Comparison of ENCODE assay signal across 1 cellular context in genomic region chr5:177554474-177555111, GRCh38.
TF ChIP-seq lines count a peak whose summit lies in the region.

Gene FAM193B (minus strand): TSS chr5:177554563. CDS start chr5:177554458, 105 bp downstream.

TF ChIP-seq in HEK293, 187 proteins besides CTCF, POLR2A, EP300 and RAD21 (continued from another document and continues in another):
- TF ChIP-seq PRDM6 (tag by site-specific recombination; IDR thresholded peaks at IDR 0.05) (peak; percentile 53), ZBTB21 (tag by site-specific recombination; IDR thresholded peaks at IDR 0.05) (no peak), ZEB2 (tag by site-specific recombination; IDR thresholded peaks at IDR 0.05) (peak; percentile 53; the same call in 1 of the 2 replicates), ZNF138 (tag by site-specific recombination; IDR thresholded peaks at IDR 0.05; ENCODE audit: borderline replicate concordance) (no peak), ZNF610 (tag by site-specific recombination; IDR thresholded peaks at IDR 0.05; ENCODE audit: borderline replicate concordance) (no peak), ZNF274 (IDR thresholded peaks at IDR 0.05; ENCODE audit: low read length) (no peak), ZNF274 (tag by site-specific recombination; IDR thresholded peaks at IDR 0.05; ENCODE audit: borderline replicate concordance) (no peak), ZBTB26 (tag by site-specific recombination; optimal IDR thresholded peaks at IDR 0.05) (peak; percentile 15), WT1 (tag by site-specific recombination; IDR thresholded peaks at IDR 0.05) (peak; percentile 19; the same call in 1 of the 2 replicates), ZSCAN30 (tag by site-specific recombination; IDR thresholded peaks at IDR 0.05) (no peak; the same call in 1 of the 2 replicates), ZNF394 (tag by site-specific recombination; IDR thresholded peaks at IDR 0.05; ENCODE audit: borderline replicate concordance) (no peak), ZBTB10 (tag by site-specific recombination; IDR thresholded peaks at IDR 0.05) (peak; percentile 51; the same call in 1 of the 2 replicates), ZNF280D (tag by site-specific recombination; IDR thresholded peaks at IDR 0.05) (0 out of 2 replicates have a peak, but pooled peaks have one; percentile 26), SP7 (tag by site-specific recombination; IDR thresholded peaks at IDR 0.05) (0 out of 2 replicates have a peak, but pooled peaks have one; percentile 30), ZNF398 (tag by site-specific recombination; IDR thresholded peaks at IDR 0.05) (peak; percentile 47; the same call in 1 of the 2 replicates), ZSCAN16 (tag by site-specific recombination; IDR thresholded peaks at IDR 0.05) (no peak), ZNF830 (tag by site-specific recombination; IDR thresholded peaks at IDR 0.05; ENCODE audit: low read depth) (no peak), ZNF488 (tag by site-specific recombination; IDR thresholded peaks at IDR 0.05) (no peak), ZNF354C (tag by site-specific recombination; IDR thresholded peaks at IDR 0.05; ENCODE audit: borderline replicate concordance, low read depth) (no peak), TSHZ1 (tag by site-specific recombination; IDR thresholded peaks at IDR 0.05; ENCODE audit: borderline replicate concordance) (no peak), ZXDB (tag by site-specific recombination; IDR thresholded peaks at IDR 0.05) (peak; percentile 53), ZNF548 (tag by site-specific recombination; IDR thresholded peaks at IDR 0.05) (no peak), ZNF404 (tag by site-specific recombination; IDR thresholded peaks at IDR 0.05) (no peak), IKZF3 (tag by site-specific recombination; IDR thresholded peaks at IDR 0.05) (peak; percentile 28; the same call in 1 of the 2 replicates), GLIS2 (tag by site-specific recombination; IDR thresholded peaks at IDR 0.05) (peak; percentile 51), EGR2 (tag by site-specific recombination; IDR thresholded peaks at IDR 0.05; ENCODE audit: low read depth) (no peak), ZNF747 (tag by site-specific recombination; IDR thresholded peaks at IDR 0.05) (no peak), ZNF639 (tag by site-specific recombination; IDR thresholded peaks at IDR 0.05) (no peak), ZNF76 (tag by site-specific recombination; IDR thresholded peaks at IDR 0.05; ENCODE audit: borderline replicate concordance, low read depth) (peak; percentile 81; the same call in 1 of the 2 replicates), ZNF266 (tag by site-specific recombination; IDR thresholded peaks at IDR 0.05; ENCODE audit: low read depth) (no peak), REPIN1 (tag by site-specific recombination; IDR thresholded peaks at IDR 0.05; ENCODE audit: low read depth) (no peak), ZNF510 (tag by site-specific recombination; IDR thresholded peaks at IDR 0.05; ENCODE audit: insufficient replicate concordance) (no peak), KLF8 (tag by site-specific recombination; IDR thresholded peaks at IDR 0.05) (peak; percentile 60), ZNF426 (tag by site-specific recombination; IDR thresholded peaks at IDR 0.05) (no peak), ZNF621 (tag by site-specific recombination; IDR thresholded peaks at IDR 0.05) (no peak), ZNF184 (tag by site-specific recombination; IDR thresholded peaks at IDR 0.05) (0 out of 2 replicates have a peak, but pooled peaks have one; percentile 22), ZNF664 (tag by site-specific recombination; IDR thresholded peaks at IDR 0.05) (no peak), ZNF776 (tag by site-specific recombination; IDR thresholded peaks at IDR 0.05; ENCODE audit: borderline replicate concordance) (no peak), ZNF18 (tag by site-specific recombination; IDR thresholded peaks at IDR 0.05) (no peak), ZSCAN18 (tag by site-specific recombination; IDR thresholded peaks at IDR 0.05) (no peak), ZNF571 (tag by site-specific recombination; IDR thresholded peaks at IDR 0.05) (no peak)
